ENCODE assay signal across 14 cellular contexts in the genomic region with DNA sequence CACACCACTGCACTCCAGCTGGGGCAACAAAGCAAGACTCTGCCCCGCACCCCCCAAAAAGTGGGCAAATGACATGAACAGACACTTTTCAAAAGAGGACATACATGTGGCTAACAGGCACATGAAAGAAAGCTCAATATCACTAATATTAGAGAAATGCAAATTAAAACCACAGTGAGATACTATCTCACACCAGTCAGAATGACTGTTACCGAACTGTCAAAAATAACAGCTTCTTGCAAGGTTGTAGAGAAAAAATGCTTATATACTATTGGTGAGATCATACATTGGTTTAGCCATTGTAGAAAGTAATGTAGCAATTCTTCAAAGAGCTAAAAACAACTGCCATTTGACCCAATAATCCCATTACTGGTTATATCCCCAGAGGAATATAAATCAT.
"Had no signal": no experiment of that assay in that cellular context is flagged by ENCODE, and none has a peak within 500 bp of the region (broad histone marks: within the 10 kb centered on the region; RNA-seq: fewer than 3 reads in every experiment).

No MANE protein-coding gene starts in this region.

- H3K27me3 ChIP-seq: esophagus muscularis mucosa, tibial nerve, uterus had no signal

- DNase-seq: activated CD4-positive, alpha-beta memory T cell treated with anti-CD3 and anti-CD28 coated beads for 36 hours; activated CD4-positive, alpha-beta T cell treated with anti-CD3 and anti-CD28 coated beads for 36 hours; activated T-cell treated with anti-CD3 and anti-CD28 coated beads for 4 hours; effector CD4-positive, alpha-beta T cell; occipital lobe; retina; stimulated activated CD4-positive, alpha-beta T cell treated with anti-CD3 and anti-CD28 coated beads, Interleukin-1b, Interleukin-23, amount 100 ng/mL, for 48 hours; stimulated activated CD8-positive, alpha-beta memory T cell treated with anti-CD3 and anti-CD28 coated beads, Interleukin-4, amount 100 ng/mL, for 48 hours; stimulated activated naive CD8-positive, alpha-beta T cell treated with anti-CD3 and anti-CD28 coated beads, Interleukin-15, Interleukin-2, amounts not matched to agents 100 U/mL and 50 U/mL, for 24 hours; substantia nigra; uterus had no signal

- H3K4me1 ChIP-seq: uterus had no signal

- ATAC-seq: activated CD4-positive, alpha-beta T cell treated with anti-CD3 and anti-CD28 coated beads for 36 hours; stimulated activated naive CD8-positive, alpha-beta T cell treated with anti-CD3 and anti-CD28 coated beads, Interleukin-15, Interleukin-2, amounts not matched to agents 100 U/mL and 50 U/mL, for 24 hours had no signal

- H3K4me3 ChIP-seq: esophagus muscularis mucosa, tibial nerve, uterus had no signal

- H3K9me3 ChIP-seq: esophagus muscularis mucosa, tibial nerve, uterus had no signal

- H3K36me3 ChIP-seq: esophagus muscularis mucosa, tibial nerve, uterus had no signal

- H3K27ac ChIP-seq: esophagus muscularis mucosa, tibial nerve, uterus, VCaP had no signal
